ENCODE assay signal across 15 cellular contexts in genomic region chr16:84156342-84156784, GRCh38. TPM values are rescaled to one million over a fixed set of nuclear protein-coding genes. Genes with fewer than 3 reads are reported as not detected.
DNase-seq lines count a peak whose midpoint lies in the region; ATAC-seq lines count a peak whose summit lies in the region.
"Had no signal": no experiment of that assay in that cellular context is flagged by ENCODE, and none has a peak within 500 bp of the region (broad histone marks: within the 10 kb centered on the region; RNA-seq: fewer than 3 reads in every experiment).

No MANE protein-coding gene starts in this region.

- no peak overlapping the region for H3K18ac ChIP-seq in mesenchymal stem cell (ENCODE audit: low read depth in 1 of 2, low read length in 2 of 2)

- H3K4me1 ChIP-seq in mesenchymal stem cell (ENCODE audit: control insufficient read depth, insufficient read depth, low read depth, low read length) (peaks cover 7% of the 10 kb centered on the region), SJCRH30 (no peaks in the 10 kb centered on the region)

- H2BK5ac ChIP-seq in mesenchymal stem cell (ENCODE audit: low read depth, low read length, poor library complexity, severe bottlenecking): no peak overlapping the region

- H2AFZ ChIP-seq in mesenchymal stem cell (ENCODE audit: low read depth, low read length): no peak overlapping the region

- H2BK15ac ChIP-seq in mesenchymal stem cell (ENCODE audit: low read depth, poor library complexity, severe bottlenecking): no peak overlapping the region

- H3K9me3 ChIP-seq in mesenchymal stem cell (ENCODE audit: control insufficient read depth, low read length) (no peaks in the 10 kb centered on the region), SJCRH30 (replicated peaks) (no peaks in the 10 kb centered on the region)
- H3K9me3 ChIP-seq: tibial nerve had no signal

- H3K4ac ChIP-seq in mesenchymal stem cell (ENCODE audit: low read depth in 1 of 2, low read length in 2 of 2): no peak overlapping the region

- peaks cover 25 to 49% of the 10 kb centered on the region in 2 experiments for H3K27me3 ChIP-seq in mesenchymal stem cell (ENCODE audit: control insufficient read depth in 1 of 2, insufficient read depth in 1 of 2, low read length in 2 of 2)
- peaks cover 3% of the 10 kb centered on the region; the same call in 1 of the 2 replicates for H3K27me3 ChIP-seq in SJCRH30
- H3K27me3 ChIP-seq: tibial nerve had no signal

- H4K91ac ChIP-seq in mesenchymal stem cell (ENCODE audit: low read length): no peak overlapping the region

- no peak overlapping the region for H3K14ac ChIP-seq in mesenchymal stem cell (ENCODE audit: low read length in 2 of 2)

- H3K36me3 ChIP-seq in mesenchymal stem cell (ENCODE audit: control insufficient read depth in 1 of 2, insufficient read depth in 2 of 2, low read depth in 1 of 2, low read length in 2 of 2): no peaks in the 10 kb centered on the region
- no peaks in the 10 kb centered on the region for H3K36me3 ChIP-seq in SJCRH30
- H3K36me3 ChIP-seq: tibial nerve had no signal

- H2AK5ac ChIP-seq in mesenchymal stem cell (ENCODE audit: low read length, severe bottlenecking): peak overlapping the region; percentile 9

- H3K27ac ChIP-seq in mesenchymal stem cell (ENCODE audit: low read length, poor library complexity, severe bottlenecking) (peak overlapping the region; percentile 68), SJCRH30 (no peak overlapping the region)
- H3K27ac ChIP-seq: tibial nerve had no signal

- peak overlapping the region; percentile 40 for H3K4me2 ChIP-seq in mesenchymal stem cell (ENCODE audit: low read length, poor library complexity, severe bottlenecking)

- H4K8ac ChIP-seq in mesenchymal stem cell (ENCODE audit: low read length): no peak overlapping the region

- 86% methylated on average over 5 of the region's 5 CpGs for WGBS in mesenchymal stem cell

- no peak overlapping the region for H2BK120ac ChIP-seq in mesenchymal stem cell (ENCODE audit: low read depth, low read length)

- in situ Hi-C loops in KBM-7 (cut with MboI; ENCODE audit: low pct_unique_long_range_greater_than_20kb, low sequenced_read_pairs): no loop called here

- H2BK12ac ChIP-seq in mesenchymal stem cell (ENCODE audit: low read length in 2 of 2): no peak overlapping the region

- DNase-seq in DMS53 (lab: John Stamatoyannopoulos, UW) (peak; percentile 33), DMS53 treated with DMSO at 0.1 percent for 48 hours (lab: John Stamatoyannopoulos, UW; ENCODE audit: unreplicated experiment) (no peak), HK-2 (ENCODE audit: unreplicated experiment) (peak; percentile 57), amniotic epithelial cell (ENCODE audit: low read depth) (peak; percentile 9), mesenchymal stem cell (peak; percentile 21), KBM-7 (no peak), SJCRH30 (no peak)
- DNase-seq: activated CD4-positive, CD25-positive, alpha-beta regulatory T cell treated with anti-CD3 and anti-CD28 coated beads, Interleukin-2, amount 50 U/mL, for 72 hours; activated T-cell treated with anti-CD3 and anti-CD28 coated beads, Interleukin-2, amount 50 U/mL, for 72 hours; aorta; NCI-H1048; NCI-H748 treated with DMSO at 0.1 percent for 48 hours had no signal

- no peak overlapping the region for H3K9ac ChIP-seq in mesenchymal stem cell (ENCODE audit: low read length)

- H3K79me1 ChIP-seq in mesenchymal stem cell (replicated peaks; ENCODE audit: low read length, poor library complexity, severe bottlenecking): no peaks in the 10 kb centered on the region

- ATAC-seq in HG02678 (IDR thresholded peaks at IDR 0.05; ENCODE audit: unreplicated experiment): no peak
- ATAC-seq: activated T-cell treated with anti-CD3 and anti-CD28 coated beads, Interleukin-2, amount 50 U/mL, for 72 hours had no signal

- H3K4me3 ChIP-seq in mesenchymal stem cell (ENCODE audit: insufficient read depth in 1 of 2, low read depth in 1 of 2, low read length in 2 of 2) (no peak overlapping the region), SJCRH30 (no peak overlapping the region)
- H3K4me3 ChIP-seq: lung, tibial nerve had no signal

- no peak overlapping the region for H3K23ac ChIP-seq in mesenchymal stem cell (ENCODE audit: low read length in 2 of 2)

RNA-seq across cellular contexts. Expression of gene DNAAF1, which starts 11.3 kb away (rescaled TPM):
- polyA plus RNA-seq in mesenchymal stem cell (2013, experiment 1 of 2): 0.14 TPM
- 0.10 TPM for polyA plus RNA-seq in mesenchymal stem cell (2013, experiment 2 of 2)
- total RNA-seq in SJCRH30 (2014; rRNA removed; shearing (Covaris generic)): 0.18 TPM in 1 of 2 replicates, not detected in the other

RNA-seq across cellular contexts. Expression of gene HSDL1, which starts 11.4 kb away (rescaled TPM):
- polyA plus RNA-seq in mesenchymal stem cell (2013, experiment 1 of 2): 17.9 TPM
- 17.7 TPM for polyA plus RNA-seq in mesenchymal stem cell (2013, experiment 2 of 2)
- total RNA-seq in SJCRH30 (2014; rRNA removed; shearing (Covaris generic)): 22.1 and 22.5 TPM in 2 replicates

RNA-seq across cellular contexts. Expression of gene TAF1C, which starts 30.5 kb away (rescaled TPM):
- 24.3 TPM for polyA plus RNA-seq in mesenchymal stem cell (2013, experiment 1 of 2)
- 22.1 TPM for polyA plus RNA-seq in mesenchymal stem cell (2013, experiment 2 of 2)
- total RNA-seq in SJCRH30 (2014; rRNA removed; shearing (Covaris generic)): 13.8 and 17.1 TPM in 2 replicates

RNA-seq across cellular contexts. Expression of gene ADAD2, which starts 34.6 kb away (rescaled TPM):
- polyA plus RNA-seq in mesenchymal stem cell (2013, experiment 1 of 2): not detected
- polyA plus RNA-seq in mesenchymal stem cell (2013, experiment 2 of 2): not detected
- total RNA-seq in SJCRH30 (2014; rRNA removed; shearing (Covaris generic)): 0.22 and 0.71 TPM in 2 replicates

RNA-seq across cellular contexts. Expression of gene MBTPS1, which starts 39.6 kb away (rescaled TPM):
- 107 TPM for polyA plus RNA-seq in mesenchymal stem cell (2013, experiment 1 of 2)
- 109 TPM for polyA plus RNA-seq in mesenchymal stem cell (2013, experiment 2 of 2)
- 38.2 and 39.2 TPM in 2 replicates for total RNA-seq in SJCRH30 (2014; rRNA removed; shearing (Covaris generic))

Comparison
In these comparisons a context has a peak if more than half of its experiments do, and no peak if none do; other contexts are left out.
1. DNase-seq: peak in DMS53 (single experiment), HK-2 (single experiment), amniotic epithelial cell (single experiment) and mesenchymal stem cell (single experiment); none in DMS53 treated with DMSO at 0.1 percent for 48 hours (single experiment), KBM-7 (single experiment) and SJCRH30 (0 of 2).